11 cellular contexts compared by ENCODE assay signal in the genomic region with DNA sequence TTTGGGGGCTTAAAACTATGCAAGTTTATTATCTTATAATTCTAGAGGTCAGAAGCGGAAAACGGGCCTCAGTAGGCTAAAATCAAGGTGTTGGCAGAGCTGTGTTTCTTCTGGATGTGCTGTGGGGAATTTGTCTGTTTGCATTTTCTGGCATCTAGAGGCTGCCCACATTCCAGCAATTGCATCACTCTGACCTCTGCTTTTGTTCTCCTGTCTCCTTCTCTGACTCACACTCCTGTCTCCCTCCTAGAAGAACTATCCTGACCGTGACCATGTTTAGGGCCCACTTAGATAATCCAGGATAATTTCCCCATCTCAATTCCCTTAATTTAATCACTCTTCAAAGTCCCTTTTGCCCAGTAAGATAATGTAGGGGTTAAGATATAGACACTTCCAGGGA.
DNase-seq lines count a peak whose midpoint lies in the region; ATAC-seq, FAIRE-seq and TF ChIP-seq lines count a peak whose summit lies in the region.
"Had no signal": no experiment of that assay in that cellular context is flagged by ENCODE, and none has a peak within 500 bp of the region (broad histone marks: within the 10 kb centered on the region; RNA-seq: fewer than 3 reads in every experiment).

No MANE protein-coding gene starts in this region.

- H3K23me2 ChIP-seq in H1 (ENCODE audit: low read depth, low read length): no peaks in the 10 kb centered on the region

- no peak overlapping the region for H3K4me3 ChIP-seq in PC-3 (ENCODE audit: low read length)
- no peak overlapping the region for H3K4me3 ChIP-seq in H1 (ENCODE audit: extremely low read depth in 1 of 4, insufficient read depth in 2 of 4, low read depth in 3 of 4, low read length in 4 of 4)

- H4K91ac ChIP-seq in H1 (replicated peaks; ENCODE audit: insufficient read length, low read length): no peak overlapping the region

- H3K56ac ChIP-seq in H1 (replicated peaks; ENCODE audit: insufficient read length, low read depth, low read length): no peak overlapping the region

- no peak overlapping the region for H4K5ac ChIP-seq in H1 (ENCODE audit: insufficient read length, low read depth, low read length)

- H3K4me1 ChIP-seq in PC-3 (ENCODE audit: insufficient read depth, low read length) (no peaks in the 10 kb centered on the region), H1 (replicated peaks in 1 of 4; ENCODE audit: control insufficient read depth in 3 of 4, insufficient read depth in 4 of 4, low read length in 3 of 4) (no peaks in the 10 kb centered on the region; a peak in 1 of 7 replicates)

- H2BK20ac ChIP-seq in H1 (ENCODE audit: low read length): no peak overlapping the region

- H3K9me3 ChIP-seq in PC-3 (ENCODE audit: low read length): peaks cover 18% of the 10 kb centered on the region; the same call in 1 of the 2 replicates
- H3K9me3 ChIP-seq in H1 (ENCODE audit: insufficient read depth in 2 of 2, low read depth in 1 of 2, low read length in 1 of 2): peaks cover 22% of the 10 kb centered on the region in 2 experiments

- H3K4me2 ChIP-seq in PC-3 (ENCODE audit: low read length): no peak overlapping the region
- H3K4me2 ChIP-seq in H1 (ENCODE audit: insufficient read depth in 1 of 2, low read depth in 2 of 2, low read length in 2 of 2): no peak overlapping the region

- no peak overlapping the region for H2AK5ac ChIP-seq in H1 (ENCODE audit: low read depth, low read length)

- no peak for TF ChIP-seq POLR2A in H1 (IDR thresholded peaks at IDR 0.05; ENCODE audit: control extremely low read depth in 1 of 2, low read depth in 2 of 2, low read length in 2 of 2)

- no peak overlapping the region for H3K4ac ChIP-seq in H1 (replicated peaks; ENCODE audit: insufficient read length, low read depth, low read length)

- DNase-seq in ELR (ENCODE audit: low read depth) (peak; percentile 67), PC-3 (peak; percentile 63), H1 (ENCODE audit: low read depth in 1 of 2, low spot score in 2 of 2) (no peak), islet precursor cell (peak; percentile 78), GM10248 (ENCODE audit: extremely low spot score) (no peak), frontal cortex (ENCODE audit: low spot score in 2 of 2) (no peak), posterior cingulate gyrus (no peak)
- DNase-seq in activated CD4-positive, alpha-beta T cell treated with anti-CD3 and anti-CD28 coated beads for 4 hours: no peak
- DNase-seq: activated T-cell treated with anti-CD3 and anti-CD28 coated beads for 4 hours, DMS79 had no signal

- BruUV-seq in PC-3 (replicated peaks; lab: Mats Ljungman, UMichigan): no TSS peak

- H2AFZ ChIP-seq in PC-3 (ENCODE audit: low read length): no peak overlapping the region
- H2AFZ ChIP-seq in H1 (ENCODE audit: low read length): no peak overlapping the region

- no peak for TF ChIP-seq RAD21 in H1 (IDR thresholded peaks at IDR 0.05 in 1 of 2, conservative IDR thresholded peaks at IDR 0.05 in 1 of 2; ENCODE audit: low read depth in 2 of 2, low read length in 2 of 2)

- H4K8ac ChIP-seq in H1 (ENCODE audit: extremely low read depth, insufficient read depth, low read length): no peak overlapping the region

- no peak overlapping the region for H2BK12ac ChIP-seq in H1 (ENCODE audit: low read depth, low read length)

- no peaks in the 10 kb centered on the region for H3F3A ChIP-seq in PC-3 (ENCODE audit: low read length, unreplicated experiment)

- CTCF ChIA-PET in PC-3 (lab: Charles Lee): no interaction called here
- CTCF ChIA-PET in H1 (lab: Charles Lee; ENCODE audit: partially characterized antibody): interaction anchor here (1.2 to 1.4 kb wide), 2 partner anchors 29 to 160 kb away, joined by 3 read pairs; no protein-coding TSS in a partner anchor
- CTCF ChIA-PET in GM10248 (lab: Yijun Ruan, JAX): interaction anchor here (1.0 to 1.1 kb wide), 2 partner anchors 20 to 34 kb away, joined by 3 read pairs; no protein-coding TSS in a partner anchor

- no peak overlapping the region for H3K14ac ChIP-seq in H1 (ENCODE audit: insufficient read length)

- no peak for FAIRE-seq in H1 (lab: Jason Lieb, UNC)
- no peak for FAIRE-seq in frontal cortex (lab: Jason Lieb, UNC)

- H3K9ac ChIP-seq in PC-3 (ENCODE audit: low read length) (no peak overlapping the region), H1 (replicated peaks in 1 of 4; ENCODE audit: extremely low read depth in 1 of 4, low read depth in 3 of 4, low read length in 3 of 4) (no peak overlapping the region)

- H3K36me3 ChIP-seq in PC-3 (ENCODE audit: low read depth, low read length): no peaks in the 10 kb centered on the region
- H3K36me3 ChIP-seq in H1 (ENCODE audit: control insufficient read depth in 2 of 4, insufficient read depth in 4 of 4, low read length in 3 of 4): no peaks in the 10 kb centered on the region; a peak in 1 of 8 replicates

- POLR2A ChIA-PET in PC-3 (lab: Charles Lee; ENCODE audit: unreplicated experiment) (no interaction called here), H1 (lab: Charles Lee; ENCODE audit: partially characterized antibody) (no interaction called here), GM10248 (lab: Yijun Ruan, JAX) (no interaction called here)

- no peak overlapping the region for H2BK5ac ChIP-seq in H1 (ENCODE audit: low read depth, low read length)

- no peaks in the 10 kb centered on the region for H3K79me1 ChIP-seq in H1 (ENCODE audit: low read depth, low read length)

- H3K18ac ChIP-seq in H1 (ENCODE audit: extremely low read depth, low read length): no peak overlapping the region

- intact Hi-C loops in PC-3 (cut with micrococcal nuclease) (no loop called here), posterior cingulate gyrus (cut with DNase I) (no loop called here)

- H3K9me2 ChIP-seq in PC-3 (replicated peaks; ENCODE audit: low read length): no peaks in the 10 kb centered on the region

- TF ChIP-seq EP300 in H1 (IDR thresholded peaks at IDR 0.05; ENCODE audit: borderline replicate concordance in 1 of 2, low read depth in 2 of 2, low read length in 2 of 2): no peak

- no peaks in the 10 kb centered on the region for H4K20me1 ChIP-seq in PC-3 (ENCODE audit: low read length)
- no peaks in the 10 kb centered on the region for H4K20me1 ChIP-seq in H1 (replicated peaks in 1 of 2; ENCODE audit: control insufficient read depth in 1 of 2, insufficient read depth in 2 of 2, low read length in 2 of 2)

- no peaks in the 10 kb centered on the region for H3K79me2 ChIP-seq in PC-3 (ENCODE audit: low read length)
- H3K79me2 ChIP-seq in H1 (ENCODE audit: control insufficient read depth in 1 of 2, insufficient read depth in 2 of 2, low read length in 2 of 2): no peaks in the 10 kb centered on the region

- no peak overlapping the region for H2BK15ac ChIP-seq in H1 (ENCODE audit: low read length)

- WGBS in H1 (ENCODE audit: extremely low coverage in 1 of 2, insufficient coverage in 1 of 2, insufficient read length in 1 of 2, insufficient replicate concordance in 2 of 2, low coverage in 1 of 2, low lambda C conversion rate in 2 of 2, missing lambda C conversion rate in 1 of 2), 2 experiments: 86% methylated on average over 3 of the region's 3 CpGs; no CpG with 5 or more reads in 1 of the 2 experiments

- no peak overlapping the region for H3K23ac ChIP-seq in H1 (ENCODE audit: insufficient read length)

- H2BK120ac ChIP-seq in H1 (replicated peaks; ENCODE audit: low read depth, low read length): no peak overlapping the region

- ATAC-seq in PC-3: peak; percentile 29; the same call in 1 of the 2 replicates
- ATAC-seq: left lobe of liver had no signal

- TF ChIP-seq CTCF in PC-3 (conservative IDR thresholded peaks at IDR 0.05; ENCODE audit: low read depth, low read length) (no peak), H1 (IDR thresholded peaks at IDR 0.05; ENCODE audit: control extremely low read depth in 1 of 3, insufficient read depth in 1 of 3, low read depth in 1 of 3, low read length in 3 of 3) (no peak), GM10248 (IDR thresholded peaks at IDR 0.05; ENCODE audit: control extremely low read depth, extremely low read depth, low read depth, missing control alignments) (no peak)

- H3K27ac ChIP-seq in PC-3 (ENCODE audit: low read length): no peak overlapping the region
- no peak overlapping the region for H3K27ac ChIP-seq in H1 (ENCODE audit: low read depth, low read length)

- peaks cover 11% of the 10 kb centered on the region; the same call in 1 of the 2 replicates for H3K27me3 ChIP-seq in PC-3 (ENCODE audit: low read length)
- H3K27me3 ChIP-seq in H1 (replicated peaks in 1 of 4; ENCODE audit: control insufficient read depth in 3 of 4, extremely low read depth in 1 of 4, insufficient read depth in 3 of 4, low read length in 3 of 4): no peaks in the 10 kb centered on the region

TF ChIP-seq in H1, 55 proteins besides CTCF, POLR2A, EP300 and RAD21:
- TF ChIP-seq CBX8 (IDR thresholded peaks at IDR 0.05; ENCODE audit: borderline replicate concordance, low read depth, low read length) (no peak), ASH2L (IDR thresholded peaks at IDR 0.05; ENCODE audit: low read length) (no peak), TEAD4 (IDR thresholded peaks at IDR 0.05; ENCODE audit: low read depth, low read length) (peak; percentile 37; the same call in 1 of the 2 replicates), BCL11A (IDR thresholded peaks at IDR 0.05; ENCODE audit: low read depth in 2 of 2, low read length in 2 of 2) (no peak)

Comparison
In these comparisons a context has a peak if more than half of its experiments do, and no peak if none do; other contexts are left out.
1. DNase-seq: peak in ELR (single experiment), PC-3 (single experiment) and islet precursor cell (single experiment); none in H1 (0 of 2), GM10248 (single experiment), frontal cortex (0 of 2), activated CD4-positive, alpha-beta T cell treated with anti-CD3 and anti-CD28 coated beads for 4 hours (0 of 2) and posterior cingulate gyrus (0 of 10).